1 cellular context compared by ENCODE assay signal in the genomic region with DNA sequence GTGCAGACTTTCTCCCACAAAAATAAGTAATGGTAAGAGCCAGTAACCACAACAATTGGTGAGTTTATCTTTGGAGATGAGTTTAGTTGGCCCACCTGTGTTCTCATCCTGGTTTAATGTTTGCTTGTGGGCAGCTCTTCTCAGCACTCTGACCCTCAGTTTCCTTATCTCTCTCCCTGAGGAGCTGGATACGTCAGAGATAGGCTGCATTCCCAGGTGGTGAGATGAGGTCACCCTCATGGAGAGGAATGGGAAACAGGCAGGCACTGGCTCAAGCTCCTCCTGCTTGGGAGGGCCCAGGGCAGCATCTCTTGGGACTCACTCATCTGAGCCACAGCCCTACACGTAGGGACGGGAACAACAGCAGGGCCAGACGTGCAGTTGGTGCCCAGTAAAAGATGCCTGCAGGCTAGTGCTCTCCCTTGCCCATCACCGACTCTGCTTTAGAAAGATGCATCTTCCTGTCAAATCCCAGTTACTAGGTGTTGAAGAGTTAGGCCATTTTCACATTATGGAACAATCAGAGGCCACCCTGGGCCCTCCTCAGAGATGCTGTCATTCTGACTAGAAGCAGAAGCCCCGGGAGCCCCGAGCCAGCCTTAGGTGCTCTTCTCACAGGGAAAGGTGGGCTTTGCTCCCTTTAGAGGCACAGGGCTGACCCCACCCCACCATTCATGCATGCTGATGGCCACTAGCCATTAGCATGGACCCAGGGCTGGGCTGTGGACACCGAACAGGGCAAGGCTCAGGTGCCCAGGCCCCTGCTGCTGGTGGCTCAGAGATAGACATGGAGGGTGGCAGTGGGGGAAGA.
TF ChIP-seq lines count a peak whose summit lies in the region.

No MANE protein-coding gene starts in this region.

TF ChIP-seq in K562, 482 proteins besides CTCF, POLR2A, EP300 and RAD21:
- TF ChIP-seq ZNF263 (CRISPR knock-in tag; IDR thresholded peaks at IDR 0.05; ENCODE audit: borderline replicate concordance) (no peak), KAT8 (IDR thresholded peaks at IDR 0.05; ENCODE audit: low read depth) (no peak), ZKSCAN8 (CRISPR knock-in tag; IDR thresholded peaks at IDR 0.05) (no peak), POLR2AphosphoS5 (IDR thresholded peaks at IDR 0.05; ENCODE audit: control insufficient read depth, insufficient read depth, low read depth, low read length) (0 out of 2 replicates have a peak, but pooled peaks have one; percentile 19)
- TF ChIP-seq, protein P1, sequence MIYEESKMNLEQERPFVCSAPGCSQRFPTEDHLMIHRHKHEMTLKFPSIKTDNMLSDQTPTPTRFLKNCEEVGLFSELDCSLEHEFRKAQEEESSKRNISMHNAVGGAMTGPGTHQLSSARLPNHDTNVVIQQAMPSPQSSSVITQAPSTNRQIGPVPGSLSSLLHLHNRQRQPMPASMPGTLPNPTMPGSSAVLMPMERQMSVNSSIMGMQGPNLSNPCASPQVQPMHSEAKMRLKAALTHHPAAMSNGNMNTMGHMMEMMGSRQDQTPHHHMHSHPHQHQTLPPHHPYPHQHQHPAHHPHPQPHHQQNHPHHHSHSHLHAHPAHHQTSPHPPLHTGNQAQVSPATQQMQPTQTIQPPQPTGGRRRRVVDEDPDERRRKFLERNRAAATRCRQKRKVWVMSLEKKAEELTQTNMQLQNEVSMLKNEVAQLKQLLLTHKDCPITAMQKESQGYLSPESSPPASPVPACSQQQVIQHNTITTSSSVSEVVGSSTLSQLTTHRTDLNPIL (CRISPR knock-in tag; IDR thresholded peaks at IDR 0.05): no peak
